ENCODE assay signal across 20 cellular contexts in the genomic region with DNA sequence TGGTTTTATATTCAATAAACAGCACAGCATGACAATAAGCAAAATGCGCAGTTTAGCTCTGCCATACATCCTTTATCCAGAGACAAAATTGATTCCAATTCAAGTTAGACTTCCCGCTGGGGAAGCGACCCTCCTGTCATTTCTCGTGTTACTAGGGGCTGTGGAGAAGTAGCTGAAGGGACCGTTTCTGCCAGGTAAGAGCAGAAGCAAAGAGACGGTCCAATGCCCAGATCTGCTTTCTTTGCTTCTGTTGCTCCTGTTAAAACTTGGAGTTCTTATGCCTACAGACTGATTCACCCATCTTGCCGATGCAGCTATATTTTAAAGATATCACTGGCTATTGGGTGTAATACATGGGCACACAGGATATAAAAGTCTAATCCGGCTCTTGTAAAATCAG.
"Had no signal": no experiment of that assay in that cellular context is flagged by ENCODE, and none has a peak within 500 bp of the region (broad histone marks: within the 10 kb centered on the region; RNA-seq: fewer than 3 reads in every experiment).

No MANE protein-coding gene starts in this region.

- H3K9me3 ChIP-seq: body of pancreas, Peyer's patch, SJCRH30, SK-N-SH had no signal

- H3K4me2 ChIP-seq: KMS-11, SK-N-SH had no signal

- H3K4me3 Mint-ChIP-seq: activated CD8-positive, alpha-beta T cell treated with anti-CD3 and anti-CD28 coated beads for 36 hours; activated naive CD4-positive, alpha-beta T cell treated with anti-CD3 and anti-CD28 coated beads, Interleukin-2, amount 50 U/mL, for 24 hours had no signal

- H3K36me3 ChIP-seq: ascending aorta, Peyer's patch, SJCRH30 had no signal

- H3K9me2 ChIP-seq: SK-N-SH had no signal

- H3K9me3 Mint-ChIP-seq: activated CD8-positive, alpha-beta T cell treated with anti-CD3 and anti-CD28 coated beads for 36 hours; activated naive CD4-positive, alpha-beta T cell treated with anti-CD3 and anti-CD28 coated beads, Interleukin-2, amount 50 U/mL, for 24 hours had no signal

- H3K27ac Mint-ChIP-seq: activated CD8-positive, alpha-beta T cell treated with anti-CD3 and anti-CD28 coated beads for 36 hours; activated naive CD4-positive, alpha-beta T cell treated with anti-CD3 and anti-CD28 coated beads, Interleukin-2, amount 50 U/mL, for 24 hours had no signal

- H3K4me1 ChIP-seq: ascending aorta, body of pancreas, Peyer's patch, SJCRH30 had no signal

- H3K4me3 ChIP-seq: ascending aorta, body of pancreas, Peyer's patch, SJCRH30 had no signal

- H3K36me3 Mint-ChIP-seq: activated naive CD4-positive, alpha-beta T cell treated with anti-CD3 and anti-CD28 coated beads, Interleukin-2, amount 50 U/mL, for 24 hours had no signal

- H3K4me1 Mint-ChIP-seq: activated naive CD4-positive, alpha-beta T cell treated with anti-CD3 and anti-CD28 coated beads, Interleukin-2, amount 50 U/mL, for 24 hours had no signal

- DNase-seq: activated CD4-positive, alpha-beta T cell treated with anti-CD3 and anti-CD28 coated beads for 4 hours; activated CD8-positive, alpha-beta memory T cell treated with anti-CD3 and anti-CD28 coated beads, Interleukin-2, amount 50 U/mL, for 4 hours; activated CD8-positive, alpha-beta T cell treated with anti-CD3 and anti-CD28 coated beads for 36 hours; amniotic stem cell; body of pancreas; NCI-H1092; NCI-H1417; NCI-H2029; NCI-H2107; NCI-H510A treated with DMSO at 0.1 percent for 48 hours; Peyer's patch; Right ventricle myocardium superior; SJCRH30; SK-N-SH; T-helper 1 cell had no signal

- ATAC-seq: activated CD4-positive, CD25-positive, alpha-beta regulatory T cell treated with anti-CD3 and anti-CD28 coated beads, Interleukin-2, amount 50 U/mL, for 24 hours; activated CD8-positive, alpha-beta T cell treated with anti-CD3 and anti-CD28 coated beads for 36 hours; body of pancreas had no signal

- H3K27ac ChIP-seq: ascending aorta, body of pancreas, KMS-11, Peyer's patch, RWPE1, SJCRH30 had no signal

- H3K27me3 ChIP-seq: ascending aorta, body of pancreas, Peyer's patch, SJCRH30 had no signal

- H3K27me3 Mint-ChIP-seq: activated CD8-positive, alpha-beta T cell treated with anti-CD3 and anti-CD28 coated beads for 36 hours; activated naive CD4-positive, alpha-beta T cell treated with anti-CD3 and anti-CD28 coated beads, Interleukin-2, amount 50 U/mL, for 24 hours had no signal
